In genomic region chr3:184177331-184177731, GRCh38 we compare ENCODE assay signal across 1 cellular context.
TF ChIP-seq lines count a peak whose summit lies in the region.

No MANE protein-coding gene starts in this region.

TF ChIP-seq in liver, 16 proteins besides CTCF, POLR2A, EP300 and RAD21 (continued from another document):
- TF ChIP-seq REST (IDR thresholded peaks at IDR 0.05) (no peak), HNF4A (conservative IDR thresholded peaks at IDR 0.05) (no peak), SP1 (IDR thresholded peaks at IDR 0.05) (no peak), EGR1 (IDR thresholded peaks at IDR 0.05; ENCODE audit: low read depth in 2 of 2) (no peak), FOXA2 (IDR thresholded peaks at IDR 0.05) (no peak), RXRA (IDR thresholded peaks at IDR 0.05) (no peak), GABPA (IDR thresholded peaks at IDR 0.05 in 1 of 2, conservative IDR thresholded peaks at IDR 0.05 in 1 of 2) (no peak), HNF4G (IDR thresholded peaks at IDR 0.05) (no peak), TAF1 (conservative IDR thresholded peaks at IDR 0.05) (no peak), JUND (IDR thresholded peaks at IDR 0.05) (no peak)
